ENCODE assay signal across 1 cellular context in genomic region chr16:30521873-30522641, GRCh38.
TF ChIP-seq lines count a peak whose summit lies in the region.

No MANE protein-coding gene starts in this region.

TF ChIP-seq in HepG2, 621 proteins besides CTCF, POLR2A, EP300 and RAD21 (continued from another document and continues in another):
- TF ChIP-seq CENPT (CRISPR knock-in tag; IDR thresholded peaks at IDR 0.05; ENCODE audit: low read depth) (peak; percentile 30; the same call in 1 of the 2 replicates), UBTF (CRISPR knock-in tag; IDR thresholded peaks at IDR 0.05) (no peak), GFI1 (CRISPR knock-in tag; IDR thresholded peaks at IDR 0.05; ENCODE audit: borderline replicate concordance) (no peak), ELF4 (CRISPR knock-in tag; IDR thresholded peaks at IDR 0.05; ENCODE audit: borderline replicate concordance) (no peak), ZNF335 (CRISPR knock-in tag; IDR thresholded peaks at IDR 0.05) (no peak), ZNF574 (CRISPR knock-in tag; IDR thresholded peaks at IDR 0.05) (peak; percentile 76), ZNF274 (CRISPR knock-in tag; IDR thresholded peaks at IDR 0.05) (peak; percentile 78), FOXO1 (CRISPR knock-in tag; IDR thresholded peaks at IDR 0.05) (no peak), HOXA5 (CRISPR knock-in tag; IDR thresholded peaks at IDR 0.05) (no peak), ZNF383 (CRISPR knock-in tag; IDR thresholded peaks at IDR 0.05; ENCODE audit: borderline replicate concordance) (no peak), ZNF234 (CRISPR knock-in tag; conservative IDR thresholded peaks at IDR 0.05) (no peak), SATB2 (CRISPR knock-in tag; IDR thresholded peaks at IDR 0.05) (no peak), ATRX (CRISPR knock-in tag; IDR thresholded peaks at IDR 0.05; ENCODE audit: borderline replicate concordance) (no peak), KDM6A (CRISPR knock-in tag; IDR thresholded peaks at IDR 0.05; ENCODE audit: low read depth) (peak; percentile 11; the same call in 1 of the 2 replicates), ARID3A (IDR thresholded peaks at IDR 0.05; ENCODE audit: low read depth, low read length) (no peak), ZNF580 (CRISPR knock-in tag; IDR thresholded peaks at IDR 0.05; ENCODE audit: borderline replicate concordance, low read depth) (no peak), ZBTB7B (CRISPR knock-in tag; IDR thresholded peaks at IDR 0.05) (no peak), TOE1 (CRISPR knock-in tag; IDR thresholded peaks at IDR 0.05) (no peak), HNF4G (IDR thresholded peaks at IDR 0.05; ENCODE audit: borderline replicate concordance, low read depth, low read length) (no peak), HNF4G (CRISPR knock-in tag; IDR thresholded peaks at IDR 0.05; ENCODE audit: borderline replicate concordance, low read depth) (no peak; the same call in 1 of the 2 replicates), SNAPC2 (CRISPR knock-in tag; IDR thresholded peaks at IDR 0.05) (0 out of 2 replicates have a peak, but pooled peaks have one; percentile 50), HMG20B (CRISPR knock-in tag; conservative IDR thresholded peaks at IDR 0.05) (no peak), HMG20A (CRISPR knock-in tag; IDR thresholded peaks at IDR 0.05; ENCODE audit: borderline replicate concordance) (no peak), ZNF552 (CRISPR knock-in tag; IDR thresholded peaks at IDR 0.05; ENCODE audit: borderline replicate concordance) (peak; percentile 83; the same call in 1 of the 2 replicates), ZNF747 (CRISPR knock-in tag; IDR thresholded peaks at IDR 0.05; ENCODE audit: borderline replicate concordance) (no peak), ZNF569 (CRISPR knock-in tag; IDR thresholded peaks at IDR 0.05; ENCODE audit: borderline replicate concordance) (no peak), SOX6 (IDR thresholded peaks at IDR 0.05) (no peak), SOX6 (CRISPR knock-in tag; IDR thresholded peaks at IDR 0.05) (peak; percentile 54; the same call in 1 of the 2 replicates), FOXK1 (CRISPR knock-in tag; IDR thresholded peaks at IDR 0.05; ENCODE audit: borderline replicate concordance, low read depth) (no peak), PBX3 (CRISPR knock-in tag; IDR thresholded peaks at IDR 0.05; ENCODE audit: borderline replicate concordance) (no peak), ARNT2 (CRISPR knock-in tag; IDR thresholded peaks at IDR 0.05; ENCODE audit: low read depth) (no peak)
- TF ChIP-seq, protein P1, sequence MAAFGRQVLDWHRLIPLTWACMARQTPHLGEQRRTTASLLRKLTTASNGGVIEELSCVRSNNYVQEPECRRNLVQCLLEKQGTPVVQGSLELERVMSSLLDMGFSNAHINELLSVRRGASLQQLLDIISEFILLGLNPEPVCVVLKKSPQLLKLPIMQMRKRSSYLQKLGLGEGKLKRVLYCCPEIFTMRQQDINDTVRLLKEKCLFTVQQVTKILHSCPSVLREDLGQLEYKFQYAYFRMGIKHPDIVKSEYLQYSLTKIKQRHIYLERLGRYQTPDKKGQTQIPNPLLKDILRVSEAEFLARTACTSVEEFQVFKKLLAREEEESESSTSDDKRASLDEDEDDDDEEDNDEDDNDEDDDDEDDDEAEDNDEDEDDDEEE (CRISPR knock-in tag; IDR thresholded peaks at IDR 0.05): no peak
- TF ChIP-seq, protein P2, sequence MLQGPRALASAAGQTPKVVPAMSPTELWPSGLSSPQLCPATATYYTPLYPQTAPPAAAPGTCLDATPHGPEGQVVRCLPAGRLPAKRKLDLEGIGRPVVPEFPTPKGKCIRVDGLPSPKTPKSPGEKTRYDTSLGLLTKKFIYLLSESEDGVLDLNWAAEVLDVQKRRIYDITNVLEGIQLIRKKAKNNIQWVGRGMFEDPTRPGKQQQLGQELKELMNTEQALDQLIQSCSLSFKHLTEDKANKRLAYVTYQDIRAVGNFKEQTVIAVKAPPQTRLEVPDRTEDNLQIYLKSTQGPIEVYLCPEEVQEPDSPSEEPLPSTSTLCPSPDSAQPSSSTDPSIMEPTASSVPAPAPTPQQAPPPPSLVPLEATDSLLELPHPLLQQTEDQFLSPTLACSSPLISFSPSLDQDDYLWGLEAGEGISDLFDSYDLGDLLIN (CRISPR knock-in tag; IDR thresholded peaks at IDR 0.05; ENCODE audit: borderline replicate concordance): no peak
- TF ChIP-seq, protein P3, sequence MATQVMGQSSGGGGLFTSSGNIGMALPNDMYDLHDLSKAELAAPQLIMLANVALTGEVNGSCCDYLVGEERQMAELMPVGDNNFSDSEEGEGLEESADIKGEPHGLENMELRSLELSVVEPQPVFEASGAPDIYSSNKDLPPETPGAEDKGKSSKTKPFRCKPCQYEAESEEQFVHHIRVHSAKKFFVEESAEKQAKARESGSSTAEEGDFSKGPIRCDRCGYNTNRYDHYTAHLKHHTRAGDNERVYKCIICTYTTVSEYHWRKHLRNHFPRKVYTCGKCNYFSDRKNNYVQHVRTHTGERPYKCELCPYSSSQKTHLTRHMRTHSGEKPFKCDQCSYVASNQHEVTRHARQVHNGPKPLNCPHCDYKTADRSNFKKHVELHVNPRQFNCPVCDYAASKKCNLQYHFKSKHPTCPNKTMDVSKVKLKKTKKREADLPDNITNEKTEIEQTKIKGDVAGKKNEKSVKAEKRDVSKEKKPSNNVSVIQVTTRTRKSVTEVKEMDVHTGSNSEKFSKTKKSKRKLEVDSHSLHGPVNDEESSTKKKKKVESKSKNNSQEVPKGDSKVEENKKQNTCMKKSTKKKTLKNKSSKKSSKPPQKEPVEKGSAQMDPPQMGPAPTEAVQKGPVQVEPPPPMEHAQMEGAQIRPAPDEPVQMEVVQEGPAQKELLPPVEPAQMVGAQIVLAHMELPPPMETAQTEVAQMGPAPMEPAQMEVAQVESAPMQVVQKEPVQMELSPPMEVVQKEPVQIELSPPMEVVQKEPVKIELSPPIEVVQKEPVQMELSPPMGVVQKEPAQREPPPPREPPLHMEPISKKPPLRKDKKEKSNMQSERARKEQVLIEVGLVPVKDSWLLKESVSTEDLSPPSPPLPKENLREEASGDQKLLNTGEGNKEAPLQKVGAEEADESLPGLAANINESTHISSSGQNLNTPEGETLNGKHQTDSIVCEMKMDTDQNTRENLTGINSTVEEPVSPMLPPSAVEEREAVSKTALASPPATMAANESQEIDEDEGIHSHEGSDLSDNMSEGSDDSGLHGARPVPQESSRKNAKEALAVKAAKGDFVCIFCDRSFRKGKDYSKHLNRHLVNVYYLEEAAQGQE (IDR thresholded peaks at IDR 0.05; ENCODE audit: borderline replicate concordance in 1 of 2, low read depth in 1 of 2, low read length in 2 of 2): no peak
- TF ChIP-seq, protein P4, sequence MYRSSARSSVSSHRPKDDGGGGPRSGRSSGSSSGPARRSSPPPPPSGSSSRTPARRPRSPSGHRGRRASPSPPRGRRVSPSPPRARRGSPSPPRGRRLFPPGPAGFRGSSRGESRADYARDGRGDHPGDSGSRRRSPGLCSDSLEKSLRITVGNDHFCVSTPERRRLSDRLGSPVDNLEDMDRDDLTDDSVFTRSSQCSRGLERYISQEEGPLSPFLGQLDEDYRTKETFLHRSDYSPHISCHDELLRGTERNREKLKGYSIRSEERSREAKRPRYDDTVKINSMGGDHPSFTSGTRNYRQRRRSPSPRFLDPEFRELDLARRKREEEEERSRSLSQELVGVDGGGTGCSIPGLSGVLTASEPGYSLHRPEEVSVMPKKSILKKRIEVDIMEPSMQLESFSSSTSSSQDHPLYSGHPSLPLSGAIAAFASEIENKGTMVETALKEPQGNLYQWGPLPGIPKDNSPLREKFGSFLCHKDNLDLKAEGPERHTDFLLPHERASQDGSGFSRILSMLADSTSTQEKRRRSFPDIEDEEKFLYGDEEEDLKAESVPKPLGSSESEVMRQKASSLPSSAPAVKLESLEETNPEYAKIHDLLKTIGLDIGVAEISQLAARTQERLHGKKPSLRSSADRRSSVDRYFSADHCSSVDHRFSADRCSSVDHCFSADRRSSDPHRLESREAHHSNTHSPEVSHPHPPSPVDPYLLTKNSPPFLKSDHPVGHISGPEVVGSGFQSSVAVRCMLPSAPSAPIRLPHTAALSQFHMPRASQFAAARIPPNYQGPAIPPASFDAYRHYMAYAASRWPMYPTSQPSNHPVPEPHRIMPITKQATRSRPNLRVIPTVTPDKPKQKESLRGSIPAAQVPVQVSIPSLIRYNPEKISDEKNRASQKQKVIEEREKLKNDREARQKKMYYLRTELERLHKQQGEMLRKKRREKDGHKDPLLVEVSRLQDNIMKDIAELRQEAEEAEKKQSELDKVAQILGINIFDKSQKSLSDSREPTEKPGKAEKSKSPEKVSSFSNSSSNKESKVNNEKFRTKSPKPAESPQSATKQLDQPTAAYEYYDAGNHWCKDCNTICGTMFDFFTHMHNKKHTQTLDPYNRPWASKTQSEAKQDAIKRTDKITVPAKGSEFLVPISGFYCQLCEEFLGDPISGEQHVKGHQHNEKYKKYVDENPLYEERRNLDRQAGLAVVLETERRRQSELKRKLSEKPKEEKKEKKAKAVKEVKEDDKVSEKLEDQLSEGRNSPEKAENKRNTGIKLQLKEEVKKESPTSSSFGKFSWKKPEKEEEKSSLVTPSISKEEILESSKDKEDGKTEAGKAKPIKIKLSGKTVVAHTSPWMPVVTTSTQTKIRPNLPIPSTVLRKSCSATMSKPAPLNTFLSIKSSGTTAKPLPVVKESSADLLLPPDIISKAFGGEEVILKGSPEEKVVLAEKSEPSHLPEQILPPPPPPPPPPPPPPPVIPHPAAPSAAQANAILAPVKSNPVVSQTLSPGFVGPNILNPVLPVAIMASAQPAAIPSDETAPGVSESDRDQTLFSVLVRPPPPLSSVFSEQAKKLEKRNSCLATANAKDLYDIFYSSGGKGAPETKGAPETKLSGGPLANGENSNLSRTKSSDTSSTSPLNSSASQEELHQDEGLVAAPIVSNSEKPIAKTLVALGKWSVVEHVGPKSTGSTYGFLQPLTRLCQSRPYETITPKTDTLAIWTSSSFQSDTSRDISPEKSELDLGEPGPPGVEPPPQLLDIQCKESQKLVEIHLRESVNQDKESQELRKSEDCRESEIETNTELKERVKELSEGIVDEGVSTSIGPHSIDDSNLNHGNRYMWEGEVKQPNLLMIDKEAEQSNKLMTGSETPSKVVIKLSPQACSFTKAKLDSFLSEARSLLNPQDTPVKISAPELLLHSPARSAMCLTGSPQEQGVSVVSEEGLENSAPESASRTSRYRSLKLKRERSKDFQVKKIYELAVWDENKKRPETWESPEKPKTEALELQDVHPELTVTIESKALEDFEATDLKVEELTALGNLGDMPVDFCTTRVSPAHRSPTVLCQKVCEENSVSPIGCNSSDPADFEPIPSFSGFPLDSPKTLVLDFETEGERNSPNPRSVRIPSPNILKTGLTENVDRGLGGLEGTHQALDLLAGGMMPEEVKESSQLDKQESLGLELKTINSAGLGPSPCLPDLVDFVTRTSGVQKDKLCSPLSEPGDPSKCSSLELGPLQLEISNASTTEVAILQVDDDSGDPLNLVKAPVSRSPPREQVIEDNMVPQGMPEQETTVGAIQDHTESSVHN (CRISPR knock-in tag; IDR thresholded peaks at IDR 0.05): no peak
